In genomic region chr7:77516085-77516484, GRCh38 we compare ENCODE assay signal across 35 cellular contexts.
"Had no signal": no experiment of that assay in that cellular context is flagged by ENCODE, and none has a peak within 500 bp of the region (broad histone marks: within the 10 kb centered on the region; RNA-seq: fewer than 3 reads in every experiment).

No MANE protein-coding gene starts in this region.

- H3K27me3 ChIP-seq: ascending aorta, esophagus muscularis mucosa, foreskin keratinocyte, gastrocnemius medialis, heart left ventricle had no signal

- H3K4me3 ChIP-seq: ascending aorta, esophagus muscularis mucosa, gastrocnemius medialis, heart left ventricle had no signal

- H3K9me3 ChIP-seq: ascending aorta, esophagus muscularis mucosa, gastrocnemius medialis, heart left ventricle had no signal

- H3K36me3 ChIP-seq: ascending aorta, esophagus muscularis mucosa, gastrocnemius medialis, heart left ventricle had no signal

- H3K4me1 ChIP-seq: ascending aorta, esophagus muscularis mucosa, foreskin keratinocyte, gastrocnemius medialis, heart left ventricle had no signal

- H3K27ac ChIP-seq: ascending aorta, esophagus muscularis mucosa, foreskin keratinocyte, gastrocnemius medialis, heart left ventricle had no signal

- H3K4me3 Mint-ChIP-seq: activated CD4-positive, alpha-beta memory T cell treated with anti-CD3 and anti-CD28 coated beads for 36 hours; activated CD4-positive, alpha-beta T cell treated with anti-CD3 and anti-CD28 coated beads for 36 hours; activated CD4-positive, alpha-beta T cell treated with anti-CD3 and anti-CD28 coated beads, Interleukin-2, amount 10 ng/mL, durations not matched to agents 24 days and 14 days; activated CD8-positive, alpha-beta memory T cell treated with anti-CD3 and anti-CD28 coated beads, Interleukin-2, amount 10 ng/mL, durations not matched to agents 7 days and 5 days; activated CD8-positive, alpha-beta T cell treated with anti-CD3 and anti-CD28 coated beads, Interleukin-2, amount 10 ng/mL, durations not matched to agents 7 days and 5 days; activated naive CD4-positive, alpha-beta T cell treated with anti-CD3 and anti-CD28 coated beads, Interleukin-2, amount 10 ng/mL, durations not matched to agents 7 days and 5 days; activated naive CD8-positive, alpha-beta T cell treated with anti-CD3 and anti-CD28 coated beads, Interleukin-2, amount 10 ng/mL, durations not matched to agents 7 days and 5 days; activated T-helper 1 cell treated with anti-CD3 and anti-CD28 coated beads, Interleukin-12 subunit alpha, Interleukin-12 subunit beta, Interleukin-2, Interleukin-4 antibody, amounts not matched to agents 30 ng/mL and 10 ng/mL and 1 ng/mL, durations not matched to agents 14 hours and 24 hours and 36 hours; brain; effector memory CD8-positive, alpha-beta T cell; T-helper 17 cell; T-helper 2 cell treated with Interferon-gamma antibody and Interleukin-4, amounts not matched to agents 5 μg/mL and 100 μg/mL, for 36 hours had no signal

- DNase-seq: activated CD4-positive, alpha-beta memory T cell treated with anti-CD3 and anti-CD28 coated beads for 36 hours; activated CD4-positive, alpha-beta T cell treated with anti-CD3 and anti-CD28 coated beads for 36 hours; activated CD4-positive, alpha-beta T cell treated with anti-CD3 and anti-CD28 coated beads, Interleukin-2, amount 10 ng/mL, durations not matched to agents 24 days and 14 days; activated CD4-positive, CD25-positive, alpha-beta regulatory T cell; activated CD4-positive, CD25-positive, alpha-beta regulatory T cell treated with anti-CD3 and anti-CD28 coated beads, Interleukin-2, amount 50 U/mL, for 72 hours; activated CD8-positive, alpha-beta memory T cell treated with anti-CD3 and anti-CD28 coated beads, Interleukin-2, amount 10 ng/mL, durations not matched to agents 7 days and 5 days; activated CD8-positive, alpha-beta memory T cell treated with anti-CD3 and anti-CD28 coated beads, Interleukin-2, amount 50 U/mL, for 4 hours; activated CD8-positive, alpha-beta T cell treated with anti-CD3 and anti-CD28 coated beads, Interleukin-2, amount 10 ng/mL, durations not matched to agents 7 days and 5 days; activated gamma-delta T cell; activated naive CD4-positive, alpha-beta T cell; activated naive CD4-positive, alpha-beta T cell treated with anti-CD3 and anti-CD28 coated beads, Interleukin-2, amount 10 ng/mL, durations not matched to agents 7 days and 5 days; activated naive CD8-positive, alpha-beta T cell treated with anti-CD3 and anti-CD28 coated beads, Interleukin-2, amount 10 ng/mL, durations not matched to agents 7 days and 5 days; activated T-cell treated with anti-CD3 and anti-CD28 coated beads, Interleukin-2, amount 50 U/mL, for 1 hour; activated T-cell treated with anti-CD3 and anti-CD28 coated beads, Interleukin-2, amount 50 U/mL, for 48 hours; cortex of kidney; dermis blood vessel endothelial cell; effector CD4-positive, alpha-beta T cell; effector memory CD8-positive, alpha-beta T cell; erythroblast; foreskin keratinocyte; gastrocnemius medialis; glutamatergic neuron; heart left ventricle; T-helper 1 cell; T-helper 17 cell; T1000 had no signal

- FAIRE-seq: bronchial epithelial cell, colon had no signal

- H3K4me1 Mint-ChIP-seq: activated CD4-positive, alpha-beta T cell treated with anti-CD3 and anti-CD28 coated beads for 36 hours; activated CD4-positive, alpha-beta T cell treated with anti-CD3 and anti-CD28 coated beads, Interleukin-2, amount 10 ng/mL, durations not matched to agents 24 days and 14 days; activated CD8-positive, alpha-beta memory T cell treated with anti-CD3 and anti-CD28 coated beads, Interleukin-2, amount 10 ng/mL, durations not matched to agents 7 days and 5 days; activated naive CD4-positive, alpha-beta T cell treated with anti-CD3 and anti-CD28 coated beads, Interleukin-2, amount 10 ng/mL, durations not matched to agents 7 days and 5 days; activated naive CD8-positive, alpha-beta T cell treated with anti-CD3 and anti-CD28 coated beads, Interleukin-2, amount 10 ng/mL, durations not matched to agents 7 days and 5 days; brain; T-helper 17 cell had no signal

- H3K9me3 Mint-ChIP-seq: activated CD4-positive, alpha-beta memory T cell treated with anti-CD3 and anti-CD28 coated beads for 36 hours; activated CD4-positive, alpha-beta T cell treated with anti-CD3 and anti-CD28 coated beads, Interleukin-2, amount 10 ng/mL, durations not matched to agents 24 days and 14 days; activated naive CD4-positive, alpha-beta T cell treated with anti-CD3 and anti-CD28 coated beads, Interleukin-2, amount 10 ng/mL, durations not matched to agents 7 days and 5 days; activated naive CD4-positive, alpha-beta T cell treated with anti-CD3 and anti-CD28 coated beads, Interleukin-2, amount 50 U/mL, for 72 hours; activated naive CD8-positive, alpha-beta T cell treated with anti-CD3 and anti-CD28 coated beads, Interleukin-2, amount 10 ng/mL, durations not matched to agents 7 days and 5 days; activated T-helper 1 cell treated with anti-CD3 and anti-CD28 coated beads, Interleukin-12 subunit alpha, Interleukin-12 subunit beta, Interleukin-2, Interleukin-4 antibody, amounts not matched to agents 30 ng/mL and 10 ng/mL and 1 ng/mL, durations not matched to agents 14 hours and 24 hours and 36 hours; activated T-helper 2 cell treated with anti-CD3 and anti-CD28 coated beads, Interferon-gamma antibody, Interleukin-2, Interleukin-4, amounts not matched to agents 10 μg/mL and 5 μg/mL and 100 μg/mL, durations not matched to agents 14 hours and 24 hours and 36 hours; effector memory CD8-positive, alpha-beta T cell; T-helper 2 cell treated with Interferon-gamma antibody and Interleukin-4, amounts not matched to agents 5 μg/mL and 100 μg/mL, for 36 hours had no signal

- H3K27ac Mint-ChIP-seq: activated CD4-positive, alpha-beta memory T cell treated with anti-CD3 and anti-CD28 coated beads for 36 hours; activated CD4-positive, alpha-beta T cell treated with anti-CD3 and anti-CD28 coated beads for 36 hours; activated CD4-positive, alpha-beta T cell treated with anti-CD3 and anti-CD28 coated beads, Interleukin-2, amount 10 ng/mL, durations not matched to agents 24 days and 14 days; activated CD8-positive, alpha-beta memory T cell treated with anti-CD3 and anti-CD28 coated beads, Interleukin-2, amount 10 ng/mL, durations not matched to agents 7 days and 5 days; activated CD8-positive, alpha-beta T cell treated with anti-CD3 and anti-CD28 coated beads, Interleukin-2, amount 10 ng/mL, durations not matched to agents 7 days and 5 days; activated naive CD4-positive, alpha-beta T cell treated with anti-CD3 and anti-CD28 coated beads, Interleukin-2, amount 10 ng/mL, durations not matched to agents 7 days and 5 days; activated naive CD4-positive, alpha-beta T cell treated with anti-CD3 and anti-CD28 coated beads, Interleukin-2, amount 50 U/mL, for 72 hours; activated naive CD8-positive, alpha-beta T cell treated with anti-CD3 and anti-CD28 coated beads, Interleukin-2, amount 10 ng/mL, durations not matched to agents 7 days and 5 days; activated T-helper 1 cell treated with anti-CD3 and anti-CD28 coated beads, Interleukin-12 subunit alpha, Interleukin-12 subunit beta, Interleukin-2, Interleukin-4 antibody, amounts not matched to agents 30 ng/mL and 10 ng/mL and 1 ng/mL, durations not matched to agents 14 hours and 24 hours and 36 hours; activated T-helper 2 cell treated with anti-CD3 and anti-CD28 coated beads, Interferon-gamma antibody, Interleukin-2, Interleukin-4, amounts not matched to agents 10 μg/mL and 5 μg/mL and 100 μg/mL, durations not matched to agents 14 hours and 24 hours and 36 hours; brain; effector memory CD8-positive, alpha-beta T cell; T-helper 17 cell; T-helper 2 cell treated with Interferon-gamma antibody and Interleukin-4, amounts not matched to agents 5 μg/mL and 100 μg/mL, for 36 hours had no signal

- H3K27me3 Mint-ChIP-seq: activated naive CD4-positive, alpha-beta T cell treated with anti-CD3 and anti-CD28 coated beads, Interleukin-2, amount 10 ng/mL, durations not matched to agents 7 days and 5 days; activated naive CD8-positive, alpha-beta T cell treated with anti-CD3 and anti-CD28 coated beads, Interleukin-2, amount 10 ng/mL, durations not matched to agents 7 days and 5 days; brain; effector memory CD8-positive, alpha-beta T cell had no signal

- H3K36me3 Mint-ChIP-seq: activated CD4-positive, alpha-beta memory T cell treated with anti-CD3 and anti-CD28 coated beads for 36 hours; activated CD8-positive, alpha-beta memory T cell treated with anti-CD3 and anti-CD28 coated beads, Interleukin-2, amount 10 ng/mL, durations not matched to agents 7 days and 5 days; activated naive CD4-positive, alpha-beta T cell treated with anti-CD3 and anti-CD28 coated beads, Interleukin-2, amount 10 ng/mL, durations not matched to agents 7 days and 5 days; activated naive CD4-positive, alpha-beta T cell treated with anti-CD3 and anti-CD28 coated beads, Interleukin-2, amount 50 U/mL, for 72 hours; activated naive CD8-positive, alpha-beta T cell treated with anti-CD3 and anti-CD28 coated beads, Interleukin-2, amount 10 ng/mL, durations not matched to agents 7 days and 5 days; brain had no signal

- ATAC-seq: activated CD4-positive, alpha-beta T cell treated with anti-CD3 and anti-CD28 coated beads for 36 hours; activated CD8-positive, alpha-beta memory T cell treated with anti-CD3 and anti-CD28 coated beads, Interleukin-2, amount 10 ng/mL, durations not matched to agents 7 days and 5 days; activated CD8-positive, alpha-beta T cell treated with anti-CD3 and anti-CD28 coated beads, Interleukin-2, amount 10 ng/mL, durations not matched to agents 7 days and 5 days; activated naive CD4-positive, alpha-beta T cell treated with anti-CD3 and anti-CD28 coated beads, Interleukin-2, amount 50 U/mL, for 72 hours; effector memory CD8-positive, alpha-beta T cell; foreskin keratinocyte; gastrocnemius medialis; heart left ventricle; T-helper 17 cell had no signal
